Comparison of ENCODE assay signal across 10 cellular contexts in genomic region chr15:57284535-57284934, GRCh38.
DNase-seq lines count a peak whose midpoint lies in the region; ATAC-seq and TF ChIP-seq lines count a peak whose summit lies in the region.
"Had no signal": no experiment of that assay in that cellular context is flagged by ENCODE, and none has a peak within 500 bp of the region (broad histone marks: within the 10 kb centered on the region; RNA-seq: fewer than 3 reads in every experiment).

No MANE protein-coding gene starts in this region.

- no peaks in the 10 kb centered on the region for H3K9me3 Mint-ChIP-seq in Calu3 (ENCODE audit: low read depth, unreplicated experiment)
- no peaks in the 10 kb centered on the region for H3K9me3 Mint-ChIP-seq in activated naive CD8-positive, alpha-beta T cell treated with anti-CD3 and anti-CD28 coated beads, Interleukin-2, amount 10 ng/mL, durations not matched to agents 7 days and 5 days

- CTCF ChIA-PET in Calu3 (lab: Charles Lee) = no interaction called here

- peaks cover 6% of the 10 kb centered on the region for H3K36me3 Mint-ChIP-seq in Calu3 (ENCODE audit: insufficient read depth, unreplicated experiment)
- H3K36me3 Mint-ChIP-seq in activated naive CD8-positive, alpha-beta T cell treated with anti-CD3 and anti-CD28 coated beads, Interleukin-2, amount 10 ng/mL, durations not matched to agents 7 days and 5 days = peaks cover 37% of the 10 kb centered on the region

- intact Hi-C loops in Calu3 (cut with micrococcal nuclease; ENCODE audit: unreplicated experiment) = no loop called here
- intact Hi-C loops in heart left ventricle (cut with DNase I) = loop anchor here in 1 of 10 donors (10.0 kb wide), 1 partner anchor 60 kb away; no protein-coding TSS in a partner anchor

- no peak overlapping the region for H3K4me3 Mint-ChIP-seq in Calu3 (ENCODE audit: low read depth, unreplicated experiment)
- H3K4me3 Mint-ChIP-seq in activated naive CD8-positive, alpha-beta T cell treated with anti-CD3 and anti-CD28 coated beads, Interleukin-2, amount 10 ng/mL, durations not matched to agents 7 days and 5 days = no peak overlapping the region

- ATAC-seq in GM19372 (IDR thresholded peaks at IDR 0.05; ENCODE audit: low read depth, unreplicated experiment) (peak; percentile 59), HG03342 (IDR thresholded peaks at IDR 0.05; ENCODE audit: unreplicated experiment) (peak; percentile 64), heart left ventricle (no peak)
- no peak for ATAC-seq in activated naive CD8-positive, alpha-beta T cell treated with anti-CD3 and anti-CD28 coated beads, Interleukin-2, amount 10 ng/mL, durations not matched to agents 7 days and 5 days (ENCODE audit: low read depth)
- ATAC-seq: SK-N-SH treated with all-trans-retinoic acid at 6 μM for 48 hours had no signal

- no peak overlapping the region for H3K27ac ChIP-seq in heart left ventricle
- H3K27ac ChIP-seq: thoracic aorta had no signal

- H3K36me3 ChIP-seq in heart left ventricle = peaks cover 0 to 89% (median 72%) of the 10 kb centered on the region in 9 donors

- peak overlapping the region; percentile 2 for H3K27ac Mint-ChIP-seq in Calu3 (ENCODE audit: unreplicated experiment)
- peak overlapping the region; percentile 46 for H3K27ac Mint-ChIP-seq in activated naive CD8-positive, alpha-beta T cell treated with anti-CD3 and anti-CD28 coated beads, Interleukin-2, amount 10 ng/mL, durations not matched to agents 7 days and 5 days

- 74 to 78% (median 76%) methylated on average over 3 of the region's 3 CpGs for WGBS in heart left ventricle, 4 donors

- DNase-seq in Calu3 (no peak), iPS-NIHi7 (ENCODE audit: extremely low spot score) (no peak), HuH-7 (ENCODE audit: low spot score) (no peak), heart left ventricle (no peak), NCI-H187 (lab: John Stamatoyannopoulos, UW) (no peak)
- DNase-seq in activated naive CD8-positive, alpha-beta T cell treated with anti-CD3 and anti-CD28 coated beads, Interleukin-2, amount 10 ng/mL, durations not matched to agents 7 days and 5 days = no peak

- H3K27me3 Mint-ChIP-seq in Calu3 (ENCODE audit: unreplicated experiment) = no peaks in the 10 kb centered on the region
- no peaks in the 10 kb centered on the region for H3K27me3 Mint-ChIP-seq in activated naive CD8-positive, alpha-beta T cell treated with anti-CD3 and anti-CD28 coated beads, Interleukin-2, amount 10 ng/mL, durations not matched to agents 7 days and 5 days

- no peak overlapping the region for H3K4me3 ChIP-seq in heart left ventricle
- H3K4me3 ChIP-seq: thoracic aorta had no signal

- peaks cover 0 to 30% (median 0%) of the 10 kb centered on the region in 12 donors for H3K4me1 ChIP-seq in heart left ventricle

- H3K27me3 ChIP-seq in heart left ventricle = no peaks in the 10 kb centered on the region

- no peak for TF ChIP-seq POLR2A in heart left ventricle (IDR thresholded peaks at IDR 0.05)

- POLR2A ChIA-PET in activated naive CD8-positive, alpha-beta T cell treated with anti-CD3 and anti-CD28 coated beads, Interleukin-2, amount 10 ng/mL, durations not matched to agents 7 days and 5 days (lab: Charles Lee) = no interaction called here

- TF ChIP-seq CTCF in Calu3 (IDR thresholded peaks at IDR 0.05; ENCODE audit: unreplicated experiment) = no peak
- no peak for TF ChIP-seq CTCF in heart left ventricle (IDR thresholded peaks at IDR 0.05)

- H3K4me1 Mint-ChIP-seq in Calu3 (ENCODE audit: low read depth, unreplicated experiment) = no peaks in the 10 kb centered on the region
- no peaks in the 10 kb centered on the region for H3K4me1 Mint-ChIP-seq in activated naive CD8-positive, alpha-beta T cell treated with anti-CD3 and anti-CD28 coated beads, Interleukin-2, amount 10 ng/mL, durations not matched to agents 7 days and 5 days

- no TSS peak for BruUV-seq in Calu3 (replicated peaks; lab: Mats Ljungman, UMichigan)

- no peaks in the 10 kb centered on the region for H3K9me3 ChIP-seq in heart left ventricle
- H3K9me3 ChIP-seq: thoracic aorta had no signal

Comparison
In these comparisons a context has a peak if more than half of its experiments do, and no peak if none do; other contexts are left out.
1. ATAC-seq: peak in GM19372 (single experiment) and HG03342 (single experiment); none in activated naive CD8-positive, alpha-beta T cell treated with anti-CD3 and anti-CD28 coated beads, Interleukin-2, amount 10 ng/mL, durations not matched to agents 7 days and 5 days (single experiment) and heart left ventricle (0 of 4).